ENCODE assay signal across 22 cellular contexts in the genomic region with DNA sequence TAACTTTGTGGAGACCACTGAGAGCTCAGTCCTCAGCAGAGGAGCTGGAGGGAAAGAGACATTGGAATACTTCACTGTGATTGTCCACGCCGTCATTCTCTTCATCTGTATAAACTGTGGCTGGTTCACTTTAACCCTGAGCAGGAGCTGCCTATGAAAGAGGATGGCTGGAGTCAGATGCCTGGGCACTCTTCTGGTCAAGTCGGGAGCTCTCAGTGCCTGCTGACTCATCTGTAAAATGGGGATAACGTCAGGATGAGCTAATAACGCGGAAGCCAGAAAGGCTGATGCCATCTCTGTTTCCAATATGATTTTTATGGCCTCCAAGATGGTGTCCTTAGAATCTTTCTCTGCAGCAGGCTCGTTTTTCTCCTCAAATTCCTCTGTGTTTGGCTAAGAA.
"Had no signal": no experiment of that assay in that cellular context is flagged by ENCODE, and none has a peak within 500 bp of the region (broad histone marks: within the 10 kb centered on the region; RNA-seq: fewer than 3 reads in every experiment).

No MANE protein-coding gene starts in this region.

- H3K27me3 ChIP-seq: dorsolateral prefrontal cortex, gastrocnemius medialis, left lung, right atrium auricular region, suprapubic skin had no signal

- H3K4me1 Mint-ChIP-seq: activated naive CD8-positive, alpha-beta T cell treated with anti-CD3 and anti-CD28 coated beads, Interleukin-2, amount 50 U/mL, for 24 hours; endodermal cell; nephron; stimulated activated naive CD8-positive, alpha-beta T cell treated with anti-CD3 and anti-CD28 coated beads, Interleukin-15, amount 100 ng/mL, for 72 hours had no signal

- H3K9me3 Mint-ChIP-seq: activated naive CD4-positive, alpha-beta T cell treated with anti-CD3 and anti-CD28 coated beads for 36 hours; activated naive CD8-positive, alpha-beta T cell treated with anti-CD3 and anti-CD28 coated beads, Interleukin-2, amount 50 U/mL, for 24 hours; brain; endodermal cell; nephron; stimulated activated naive CD8-positive, alpha-beta T cell treated with anti-CD3 and anti-CD28 coated beads, Interleukin-15, amount 100 ng/mL, for 72 hours had no signal

- ATAC-seq: gastrocnemius medialis; left lung; stimulated activated naive CD8-positive, alpha-beta T cell treated with anti-CD3 and anti-CD28 coated beads, Interleukin-15, amount 100 ng/mL, for 72 hours had no signal

- H3K36me3 Mint-ChIP-seq: brain had no signal

- H3K36me3 ChIP-seq: gastrocnemius medialis, left lung, right atrium auricular region, suprapubic skin had no signal

- H3K4me3 ChIP-seq: dorsolateral prefrontal cortex, gastrocnemius medialis, left lung, right atrium auricular region, skin epidermis, suprapubic skin had no signal

- H3K27me3 Mint-ChIP-seq: activated naive CD8-positive, alpha-beta T cell treated with anti-CD3 and anti-CD28 coated beads, Interleukin-2, amount 50 U/mL, for 24 hours had no signal

- H3K27ac ChIP-seq: dorsolateral prefrontal cortex, epithelial cell of prostate, gastrocnemius medialis, left lung, right atrium auricular region, suprapubic skin had no signal

- H3K27ac Mint-ChIP-seq: activated naive CD4-positive, alpha-beta T cell treated with anti-CD3 and anti-CD28 coated beads for 36 hours; activated naive CD8-positive, alpha-beta T cell treated with anti-CD3 and anti-CD28 coated beads, Interleukin-2, amount 50 U/mL, for 24 hours; endodermal cell; stimulated activated naive CD8-positive, alpha-beta T cell treated with anti-CD3 and anti-CD28 coated beads, Interleukin-15, amount 100 ng/mL, for 72 hours had no signal

- DNase-seq: activated CD4-positive, alpha-beta T cell treated with anti-CD3 and anti-CD28 coated beads, Interleukin-2, amount 50 U/mL, for 48 hours; activated naive CD4-positive, alpha-beta T cell treated with anti-CD3 and anti-CD28 coated beads for 36 hours; activated naive CD8-positive, alpha-beta T cell treated with anti-CD3 and anti-CD28 coated beads, Interleukin-2, amount 50 U/mL, for 24 hours; anterior cingulate cortex; caudate nucleus; dorsolateral prefrontal cortex; endodermal cell; gastrocnemius medialis; head of caudate nucleus; left lung; midbrain; nucleus accumbens; stimulated activated CD4-positive, alpha-beta T cell treated with anti-CD3 and anti-CD28 coated beads, Interleukin-2, amount 100 ng/mL, for 48 hours; stimulated activated naive CD8-positive, alpha-beta T cell treated with anti-CD3 and anti-CD28 coated beads, Interleukin-15, amount 100 ng/mL, for 72 hours; T-helper 2 cell; trophoblast cell had no signal

- H3K4me1 ChIP-seq: gastrocnemius medialis, left lung, suprapubic skin had no signal

- H3K4me3 Mint-ChIP-seq: activated naive CD4-positive, alpha-beta T cell treated with anti-CD3 and anti-CD28 coated beads for 36 hours; activated naive CD8-positive, alpha-beta T cell treated with anti-CD3 and anti-CD28 coated beads, Interleukin-2, amount 50 U/mL, for 24 hours; brain; endodermal cell; nephron; stimulated activated naive CD8-positive, alpha-beta T cell treated with anti-CD3 and anti-CD28 coated beads, Interleukin-15, amount 100 ng/mL, for 72 hours had no signal

- H3K9me3 ChIP-seq: gastrocnemius medialis, left lung, right atrium auricular region, suprapubic skin had no signal
